In genomic region chrX:14029425-14030247, GRCh38 we compare ENCODE assay signal across 1 cellular context.
A peak's percentile ranks its signal among the peaks of the same experiment; 100 is the strongest.
TF ChIP-seq lines count a peak whose summit lies in the region.

TSS of gene GEMIN8 (minus strand) at chrX:14029892. CDS start at chrX:14021478, 8,414 bp downstream.

TF ChIP-seq in K562, 482 proteins besides CTCF, POLR2A, EP300 and RAD21 (continued from another document and continues in another):
- no peak for TF ChIP-seq EHMT2 (IDR thresholded peaks at IDR 0.05)
- no peak for TF ChIP-seq MAFF (IDR thresholded peaks at IDR 0.05; ENCODE audit: low read length)
- no peak for TF ChIP-seq MCM3 (IDR thresholded peaks at IDR 0.05)
- peak; percentile 96 for TF ChIP-seq MXI1 (IDR thresholded peaks at IDR 0.05; ENCODE audit: low read depth, low read length)
- TF ChIP-seq EP400 (IDR thresholded peaks at IDR 0.05) = peak; percentile 93
- TF ChIP-seq TBL1XR1 (IDR thresholded peaks at IDR 0.05; ENCODE audit: low read length in 2 of 2) = peak; percentile 33 to 45; a peak in 1 of 4 replicates
- no peak for TF ChIP-seq DMBX1 (CRISPR knock-in tag; IDR thresholded peaks at IDR 0.05; ENCODE audit: borderline replicate concordance)
- no peak for TF ChIP-seq HMBOX1 (IDR thresholded peaks at IDR 0.05)
- TF ChIP-seq MEF2A (IDR thresholded peaks at IDR 0.05; ENCODE audit: control insufficient read depth, low read depth, low read length) = 0 out of 2 replicates have a peak, but pooled peaks have one; percentile 6
- no peak for TF ChIP-seq ZNF551 (CRISPR knock-in tag; IDR thresholded peaks at IDR 0.05)
- no peak for TF ChIP-seq ZNF408 (CRISPR knock-in tag; IDR thresholded peaks at IDR 0.05; ENCODE audit: low read depth)
- peak; percentile 74; the same call in 1 of the 2 replicates for TF ChIP-seq GATAD2B (IDR thresholded peaks at IDR 0.05; ENCODE audit: borderline replicate concordance)
- peak; percentile 49; the same call in 1 of the 2 replicates for TF ChIP-seq JUN (IDR thresholded peaks at IDR 0.05; ENCODE audit: borderline replicate concordance, low read depth, low read length)
- TF ChIP-seq JUN (CRISPR knock-in tag; IDR thresholded peaks at IDR 0.05; ENCODE audit: borderline replicate concordance) = no peak
- no peak for TF ChIP-seq BRCA1 (IDR thresholded peaks at IDR 0.05)
- TF ChIP-seq BRCA1 (CRISPR knock-in tag; IDR thresholded peaks at IDR 0.05) = no peak
- no peak for TF ChIP-seq KLF6 (CRISPR knock-in tag; IDR thresholded peaks at IDR 0.05; ENCODE audit: borderline replicate concordance)
- TF ChIP-seq HLTF (IDR thresholded peaks at IDR 0.05) = no peak
- TF ChIP-seq NFIC (IDR thresholded peaks at IDR 0.05) = no peak
- TF ChIP-seq MITF (IDR thresholded peaks at IDR 0.05) = peak; percentile 57; the same call in 1 of the 2 replicates
- peak; percentile 90 for TF ChIP-seq ELF1 (tag; IDR thresholded peaks at IDR 0.05)
- TF ChIP-seq GABPB1 (CRISPR knock-in tag; IDR thresholded peaks at IDR 0.05) = peak; percentile 98
- TF ChIP-seq DPF2 (IDR thresholded peaks at IDR 0.05) = no peak; the same call in 1 of the 2 replicates
- no peak for TF ChIP-seq ZNF780A (CRISPR knock-in tag; IDR thresholded peaks at IDR 0.05)
- TF ChIP-seq IRF2 (CRISPR knock-in tag; IDR thresholded peaks at IDR 0.05) = no peak
- no peak for TF ChIP-seq ZNF609 (CRISPR knock-in tag; IDR thresholded peaks at IDR 0.05; ENCODE audit: borderline replicate concordance)
- no peak for TF ChIP-seq ZNF280B (CRISPR knock-in tag; IDR thresholded peaks at IDR 0.05)
- TF ChIP-seq DACH1 (IDR thresholded peaks at IDR 0.05; ENCODE audit: partially characterized antibody) = no peak
- TF ChIP-seq ZNF764 (CRISPR knock-in tag; IDR thresholded peaks at IDR 0.05; ENCODE audit: low read depth) = no peak
- TF ChIP-seq ZEB2 (IDR thresholded peaks at IDR 0.05) = no peak; the same call in 1 of the 2 replicates
- TF ChIP-seq ZBTB9 (CRISPR knock-in tag; IDR thresholded peaks at IDR 0.05) = no peak
- peak; percentile 63 for TF ChIP-seq C11orf30 (IDR thresholded peaks at IDR 0.05; ENCODE audit: low read depth)
- no peak for TF ChIP-seq HNRNPH1 (optimal IDR thresholded peaks at IDR 0.05; ENCODE audit: low read depth, low read length)
- TF ChIP-seq USF2 (CRISPR knock-in tag; IDR thresholded peaks at IDR 0.05) = peak; percentile 79
- no peak for TF ChIP-seq THRA (IDR thresholded peaks at IDR 0.05)
- TF ChIP-seq TCF7L2 (IDR thresholded peaks at IDR 0.05; ENCODE audit: low read depth, low read length) = no peak
- peak; percentile 57; the same call in 1 of the 2 replicates for TF ChIP-seq L3MBTL2 (IDR thresholded peaks at IDR 0.05)
- TF ChIP-seq TEAD2 (tag; IDR thresholded peaks at IDR 0.05) = no peak
- no peak for TF ChIP-seq ZNF146 (CRISPR knock-in tag; IDR thresholded peaks at IDR 0.05; ENCODE audit: unreplicated experiment)
- no peak for TF ChIP-seq HOMEZ (CRISPR knock-in tag; IDR thresholded peaks at IDR 0.05)
- no peak for TF ChIP-seq KLF10 (CRISPR knock-in tag; IDR thresholded peaks at IDR 0.05)
- no peak for TF ChIP-seq CREBBP (IDR thresholded peaks at IDR 0.05; ENCODE audit: low read depth, low read length)
- no peak for TF ChIP-seq GTF2B (IDR thresholded peaks at IDR 0.05; ENCODE audit: extremely low read depth, insufficient read length)
- peak in 1 of 2 experiments; percentile 55; a peak in 2 of 4 replicates for TF ChIP-seq UBTF (IDR thresholded peaks at IDR 0.05; ENCODE audit: borderline replicate concordance in 1 of 2, low read depth in 2 of 2, low read length in 2 of 2)
- TF ChIP-seq RBM25 (IDR thresholded peaks at IDR 0.05; ENCODE audit: low read depth, low read length, severe bottlenecking) = peak; percentile 22
- TF ChIP-seq ELF2 (CRISPR knock-in tag; IDR thresholded peaks at IDR 0.05) = peak; percentile 49; the same call in 1 of the 2 replicates
- TF ChIP-seq STAG1 (CRISPR knock-in tag; IDR thresholded peaks at IDR 0.05; ENCODE audit: borderline replicate concordance) = no peak
- TF ChIP-seq ESRRB (CRISPR knock-in tag; IDR thresholded peaks at IDR 0.05; ENCODE audit: borderline replicate concordance) = no peak
